ENCODE assay signal across 8 cellular contexts in genomic region chr16:85114909-85115567, GRCh38. TPM values are rescaled to one million over a fixed set of nuclear protein-coding genes. Genes with fewer than 3 reads are reported as not detected.
DNase-seq lines count a peak whose midpoint lies in the region; ATAC-seq and TF ChIP-seq lines count a peak whose summit lies in the region.

No MANE protein-coding gene starts in this region.

- ATAC-seq in HG02623 (IDR thresholded peaks at IDR 0.05; ENCODE audit: unreplicated experiment): peak; percentile 70
- peak; percentile 93 for ATAC-seq in WTC11
- no peak for ATAC-seq in GM21367 (IDR thresholded peaks at IDR 0.05; ENCODE audit: unreplicated experiment)

- no peaks in the 10 kb centered on the region for H3K36me3 Mint-ChIP-seq in WTC11

- peak; percentile 87 for TF ChIP-seq CTCF in WTC11 (IDR thresholded peaks at IDR 0.05)

- no peaks in the 10 kb centered on the region for H3K9me3 Mint-ChIP-seq in WTC11

- no peaks in the 10 kb centered on the region for H3K27me3 Mint-ChIP-seq in WTC11 (ENCODE audit: low read depth)

- in situ Hi-C loops in T47D (cut with HindIII; ENCODE audit: low pct_unique_long_range_greater_than_20kb, low sequenced_read_pairs): no loop called here

- H3K27ac Mint-ChIP-seq in WTC11: peak overlapping the region; percentile 69

- H3K4me1 Mint-ChIP-seq in WTC11: peaks cover 10% of the 10 kb centered on the region

- CTCF ChIA-PET in WTC11 (lab: Charles Lee): interaction anchor here (0.5 to 2.3 kb wide), 105 partner anchors 10 to 609 kb away, joined by 3 to 81 read pairs (median 6); partner anchors contain the start of gene KIAA0513

- peak; percentile 58 for DNase-seq in DMS53 treated with DMSO at 0.1 percent for 48 hours (lab: John Stamatoyannopoulos, UW; ENCODE audit: unreplicated experiment)
- DNase-seq in NCI-H2196 (lab: John Stamatoyannopoulos, UW; ENCODE audit: unreplicated experiment): peak; percentile 73
- peak; percentile 99 for DNase-seq in WTC11 (ENCODE audit: low spot score)
- peak; percentile 89 to 97 for DNase-seq in T47D (ENCODE audit: low read depth in 1 of 2, low spot score in 1 of 2)
- peak; percentile 81 for DNase-seq in iris pigment epithelial cell (ENCODE audit: low read depth)
- DNase-seq in stimulated activated CD4-positive, alpha-beta T cell treated with anti-CD3 and anti-CD28 coated beads, Interleukin-12 subunit alpha, Interleukin-12 subunit beta, amount 100 ng/mL, for 48 hours (ENCODE audit: low read depth in 2 of 3, low spot score in 1 of 3): peak; percentile 78 to 92 (median 81)

- POLR2A ChIA-PET in WTC11 (lab: Charles Lee): interaction anchor here (0.5 to 0.9 kb wide), 3 partner anchors 54 to 214 kb away, joined by 3 to 6 read pairs (median 3); no protein-coding TSS in a partner anchor

- H3K4me3 Mint-ChIP-seq in WTC11: peak overlapping the region; percentile 24; the same call in 1 of the 2 replicates

TF ChIP-seq in WTC11, 78 proteins besides CTCF, POLR2A, EP300 and RAD21:
- TF ChIP-seq TEAD4 (CRISPR knock-in tag; IDR thresholded peaks at IDR 0.05) (no peak), ZNF396 (CRISPR knock-in tag; IDR thresholded peaks at IDR 0.05; ENCODE audit: borderline replicate concordance) (peak; percentile 72; the same call in 1 of the 2 replicates), KAT7 (CRISPR knock-in tag; IDR thresholded peaks at IDR 0.05; ENCODE audit: borderline replicate concordance) (no peak), GABPB1 (CRISPR knock-in tag; IDR thresholded peaks at IDR 0.05) (0 out of 2 replicates have a peak, but pooled peaks have one; percentile 21), SMAD3 (CRISPR knock-in tag; IDR thresholded peaks at IDR 0.05; ENCODE audit: borderline replicate concordance) (no peak), ZNF121 (CRISPR knock-in tag; IDR thresholded peaks at IDR 0.05) (peak; percentile 89), RELA (CRISPR knock-in tag; IDR thresholded peaks at IDR 0.05; ENCODE audit: borderline replicate concordance) (no peak), MXD4 (CRISPR knock-in tag; IDR thresholded peaks at IDR 0.05; ENCODE audit: borderline replicate concordance) (no peak), AR (CRISPR knock-in tag; IDR thresholded peaks at IDR 0.05) (no peak), ETV6 (CRISPR knock-in tag; IDR thresholded peaks at IDR 0.05) (0 out of 2 replicates have a peak, but pooled peaks have one; percentile 44), NR2C2 (CRISPR knock-in tag; IDR thresholded peaks at IDR 0.05) (no peak), GTF2I (CRISPR knock-in tag; conservative IDR thresholded peaks at IDR 0.05) (peak; percentile 98), TEAD1 (CRISPR knock-in tag; IDR thresholded peaks at IDR 0.05) (no peak), ZBTB21 (CRISPR knock-in tag; IDR thresholded peaks at IDR 0.05; ENCODE audit: borderline replicate concordance) (no peak)
- TF ChIP-seq, protein P1, sequence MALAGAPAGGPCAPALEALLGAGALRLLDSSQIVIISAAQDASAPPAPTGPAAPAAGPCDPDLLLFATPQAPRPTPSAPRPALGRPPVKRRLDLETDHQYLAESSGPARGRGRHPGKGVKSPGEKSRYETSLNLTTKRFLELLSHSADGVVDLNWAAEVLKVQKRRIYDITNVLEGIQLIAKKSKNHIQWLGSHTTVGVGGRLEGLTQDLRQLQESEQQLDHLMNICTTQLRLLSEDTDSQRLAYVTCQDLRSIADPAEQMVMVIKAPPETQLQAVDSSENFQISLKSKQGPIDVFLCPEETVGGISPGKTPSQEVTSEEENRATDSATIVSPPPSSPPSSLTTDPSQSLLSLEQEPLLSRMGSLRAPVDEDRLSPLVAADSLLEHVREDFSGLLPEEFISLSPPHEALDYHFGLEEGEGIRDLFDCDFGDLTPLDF (CRISPR knock-in tag; IDR thresholded peaks at IDR 0.05): no peak
- TF ChIP-seq, protein P2, sequence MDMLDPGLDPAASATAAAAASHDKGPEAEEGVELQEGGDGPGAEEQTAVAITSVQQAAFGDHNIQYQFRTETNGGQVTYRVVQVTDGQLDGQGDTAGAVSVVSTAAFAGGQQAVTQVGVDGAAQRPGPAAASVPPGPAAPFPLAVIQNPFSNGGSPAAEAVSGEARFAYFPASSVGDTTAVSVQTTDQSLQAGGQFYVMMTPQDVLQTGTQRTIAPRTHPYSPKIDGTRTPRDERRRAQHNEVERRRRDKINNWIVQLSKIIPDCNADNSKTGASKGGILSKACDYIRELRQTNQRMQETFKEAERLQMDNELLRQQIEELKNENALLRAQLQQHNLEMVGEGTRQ (CRISPR knock-in tag; IDR thresholded peaks at IDR 0.05): peak; percentile 48
- TF ChIP-seq, protein P3, sequence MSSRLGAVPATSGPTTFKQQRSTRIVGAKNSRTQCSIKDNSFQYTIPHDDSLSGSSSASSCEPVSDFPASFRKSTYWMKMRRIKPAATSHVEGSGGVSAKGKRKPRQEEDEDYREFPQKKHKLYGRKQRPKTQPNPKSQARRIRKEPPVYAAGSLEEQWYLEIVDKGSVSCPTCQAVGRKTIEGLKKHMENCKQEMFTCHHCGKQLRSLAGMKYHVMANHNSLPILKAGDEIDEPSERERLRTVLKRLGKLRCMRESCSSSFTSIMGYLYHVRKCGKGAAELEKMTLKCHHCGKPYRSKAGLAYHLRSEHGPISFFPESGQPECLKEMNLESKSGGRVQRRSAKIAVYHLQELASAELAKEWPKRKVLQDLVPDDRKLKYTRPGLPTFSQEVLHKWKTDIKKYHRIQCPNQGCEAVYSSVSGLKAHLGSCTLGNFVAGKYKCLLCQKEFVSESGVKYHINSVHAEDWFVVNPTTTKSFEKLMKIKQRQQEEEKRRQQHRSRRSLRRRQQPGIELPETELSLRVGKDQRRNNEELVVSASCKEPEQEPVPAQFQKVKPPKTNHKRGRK (CRISPR knock-in tag; IDR thresholded peaks at IDR 0.05; ENCODE audit: borderline replicate concordance): no peak
- TF ChIP-seq, protein P4, sequence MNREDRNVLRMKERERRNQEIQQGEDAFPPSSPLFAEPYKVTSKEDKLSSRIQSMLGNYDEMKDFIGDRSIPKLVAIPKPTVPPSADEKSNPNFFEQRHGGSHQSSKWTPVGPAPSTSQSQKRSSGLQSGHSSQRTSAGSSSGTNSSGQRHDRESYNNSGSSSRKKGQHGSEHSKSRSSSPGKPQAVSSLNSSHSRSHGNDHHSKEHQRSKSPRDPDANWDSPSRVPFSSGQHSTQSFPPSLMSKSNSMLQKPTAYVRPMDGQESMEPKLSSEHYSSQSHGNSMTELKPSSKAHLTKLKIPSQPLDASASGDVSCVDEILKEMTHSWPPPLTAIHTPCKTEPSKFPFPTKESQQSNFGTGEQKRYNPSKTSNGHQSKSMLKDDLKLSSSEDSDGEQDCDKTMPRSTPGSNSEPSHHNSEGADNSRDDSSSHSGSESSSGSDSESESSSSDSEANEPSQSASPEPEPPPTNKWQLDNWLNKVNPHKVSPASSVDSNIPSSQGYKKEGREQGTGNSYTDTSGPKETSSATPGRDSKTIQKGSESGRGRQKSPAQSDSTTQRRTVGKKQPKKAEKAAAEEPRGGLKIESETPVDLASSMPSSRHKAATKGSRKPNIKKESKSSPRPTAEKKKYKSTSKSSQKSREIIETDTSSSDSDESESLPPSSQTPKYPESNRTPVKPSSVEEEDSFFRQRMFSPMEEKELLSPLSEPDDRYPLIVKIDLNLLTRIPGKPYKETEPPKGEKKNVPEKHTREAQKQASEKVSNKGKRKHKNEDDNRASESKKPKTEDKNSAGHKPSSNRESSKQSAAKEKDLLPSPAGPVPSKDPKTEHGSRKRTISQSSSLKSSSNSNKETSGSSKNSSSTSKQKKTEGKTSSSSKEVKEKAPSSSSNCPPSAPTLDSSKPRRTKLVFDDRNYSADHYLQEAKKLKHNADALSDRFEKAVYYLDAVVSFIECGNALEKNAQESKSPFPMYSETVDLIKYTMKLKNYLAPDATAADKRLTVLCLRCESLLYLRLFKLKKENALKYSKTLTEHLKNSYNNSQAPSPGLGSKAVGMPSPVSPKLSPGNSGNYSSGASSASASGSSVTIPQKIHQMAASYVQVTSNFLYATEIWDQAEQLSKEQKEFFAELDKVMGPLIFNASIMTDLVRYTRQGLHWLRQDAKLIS (CRISPR knock-in tag; IDR thresholded peaks at IDR 0.05; ENCODE audit: borderline replicate concordance): no peak
- TF ChIP-seq, protein P5, sequence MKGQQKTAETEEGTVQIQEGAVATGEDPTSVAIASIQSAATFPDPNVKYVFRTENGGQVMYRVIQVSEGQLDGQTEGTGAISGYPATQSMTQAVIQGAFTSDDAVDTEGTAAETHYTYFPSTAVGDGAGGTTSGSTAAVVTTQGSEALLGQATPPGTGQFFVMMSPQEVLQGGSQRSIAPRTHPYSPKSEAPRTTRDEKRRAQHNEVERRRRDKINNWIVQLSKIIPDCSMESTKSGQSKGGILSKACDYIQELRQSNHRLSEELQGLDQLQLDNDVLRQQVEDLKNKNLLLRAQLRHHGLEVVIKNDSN (CRISPR knock-in tag; IDR thresholded peaks at IDR 0.05): peak; percentile 45; the same call in 1 of the 2 replicates

RNA-seq across cellular contexts. Expression of gene CIBAR2, which starts 2.8 kb away (rescaled TPM):
- total RNA-seq in WTC11 (2021): not detected in 3 replicates
